In genomic region chr10:33009244-33010131, GRCh38 we compare ENCODE assay signal across 1 cellular context.
TF ChIP-seq lines count a peak whose summit lies in the region.

No MANE protein-coding gene starts in this region.

TF ChIP-seq in GM23338, 12 proteins besides CTCF, POLR2A, EP300 and RAD21 (continued from another document):
- TF ChIP-seq ZNF462 (CRISPR knock-in tag; IDR thresholded peaks at IDR 0.05) (no peak), EZH2phosphoT487 (IDR thresholded peaks at IDR 0.05; ENCODE audit: unreplicated experiment) (no peak), CREB1 (CRISPR knock-in tag; IDR thresholded peaks at IDR 0.05; ENCODE audit: low read depth) (no peak), STAT1 (IDR thresholded peaks at IDR 0.05; ENCODE audit: unreplicated experiment) (no peak), EZH2 (IDR thresholded peaks at IDR 0.05; ENCODE audit: low read depth, unreplicated experiment) (no peak)
